Comparison of ENCODE assay signal across 1 cellular context in genomic region chr19:1883784-1884183, GRCh38.
TF ChIP-seq lines count a peak whose summit lies in the region.

No MANE protein-coding gene starts in this region.

TF ChIP-seq in K562, 482 proteins besides CTCF, POLR2A, EP300 and RAD21:
- no peak for TF ChIP-seq ZNF696 (CRISPR knock-in tag; conservative IDR thresholded peaks at IDR 0.05)
- no peak for TF ChIP-seq RAD51 (IDR thresholded peaks at IDR 0.05; ENCODE audit: borderline replicate concordance, low read depth)
- no peak for TF ChIP-seq ESRRA (IDR thresholded peaks at IDR 0.05; ENCODE audit: borderline replicate concordance, low read depth)
- TF ChIP-seq ZNF347 (CRISPR knock-in tag; IDR thresholded peaks at IDR 0.05; ENCODE audit: low read depth): no peak
- no peak for TF ChIP-seq RBM14 (IDR thresholded peaks at IDR 0.05; ENCODE audit: borderline replicate concordance, insufficient read depth, low read depth, low read length)
- no peak for TF ChIP-seq ZNF436 (CRISPR knock-in tag; IDR thresholded peaks at IDR 0.05)
- TF ChIP-seq RBM22 (IDR thresholded peaks at IDR 0.05; ENCODE audit: low read depth, low read length, poor library complexity, severe bottlenecking): no peak
- TF ChIP-seq OTX1 (CRISPR knock-in tag; IDR thresholded peaks at IDR 0.05): no peak
- no peak for TF ChIP-seq JUND (IDR thresholded peaks at IDR 0.05; ENCODE audit: borderline replicate concordance, low read depth, low read length)
- no peak for TF ChIP-seq JUND (tag; IDR thresholded peaks at IDR 0.05; ENCODE audit: borderline replicate concordance, low read depth, low read length)
- no peak for TF ChIP-seq ZBTB8A (IDR thresholded peaks at IDR 0.05; ENCODE audit: partially characterized antibody)
- no peak for TF ChIP-seq C11orf30 (IDR thresholded peaks at IDR 0.05; ENCODE audit: low read depth)
- no peak for TF ChIP-seq NFIC (IDR thresholded peaks at IDR 0.05)
- no peak for TF ChIP-seq PHF20 (IDR thresholded peaks at IDR 0.05; ENCODE audit: partially characterized antibody)
- no peak for TF ChIP-seq POLR2AphosphoS2 (IDR thresholded peaks at IDR 0.05; ENCODE audit: low read length)
- TF ChIP-seq RBM34 (IDR thresholded peaks at IDR 0.05; ENCODE audit: borderline replicate concordance, insufficient read depth, low read length): no peak
- TF ChIP-seq TSC22D4 (tag; IDR thresholded peaks at IDR 0.05): no peak
- TF ChIP-seq L3MBTL2 (IDR thresholded peaks at IDR 0.05): no peak
- TF ChIP-seq ZC3H4 (CRISPR knock-in tag; IDR thresholded peaks at IDR 0.05; ENCODE audit: borderline replicate concordance): no peak
- TF ChIP-seq IFI16 (CRISPR knock-in tag; IDR thresholded peaks at IDR 0.05): no peak
